ENCODE assay signal across 8 cellular contexts in genomic region chr9:5628530-5629311, GRCh38. TPM values are rescaled to one million over a fixed set of nuclear protein-coding genes. Genes with fewer than 3 reads are reported as not detected.
DNase-seq lines count a peak whose midpoint lies in the region; ATAC-seq, FAIRE-seq and TF ChIP-seq lines count a peak whose summit lies in the region.

RIC1 (plus strand) TSS chr9:5629107; CDS start chr9:5629310, 203 bp downstream.

- 0 to 1% (median 0%) methylated on average over 16 to 84 of the region's 84 CpGs; no CpG with 5 or more reads in 1 of the 4 donors for WGBS in adrenal gland, 4 donors
- WGBS in heart left ventricle, 4 donors, result 0 to 1% (median 0%) methylated on average over 19 to 84 of the region's 84 CpGs
- WGBS in transverse colon (ENCODE audit: low coverage in 1 of 2), 2 donors, result 0% methylated on average over 55 of the region's 84 CpGs; no CpG with 5 or more reads in 1 of the 2 donors

- peak; percentile 70 for ATAC-seq in HG02759 (IDR thresholded peaks at IDR 0.05; ENCODE audit: unreplicated experiment)
- peak; percentile 87 to 97 (median 96) for ATAC-seq in heart left ventricle

- H3K9me3 ChIP-seq in adrenal gland (replicated peaks in 1 of 3) (no peaks in the 10 kb centered on the region), heart left ventricle (no peaks in the 10 kb centered on the region), transverse colon (no peaks in the 10 kb centered on the region)

- in situ Hi-C loops in transverse colon (cut with MboI; ENCODE audit: low pct_ligation_motif_present in 1 of 4, low pct_unique_long_range_greater_than_20kb in 1 of 4, low sequenced_read_pairs in 3 of 4), result no loop called here

- intact Hi-C loops in adrenal gland (cut with DNase I), result no loop called here
- intact Hi-C loops in heart left ventricle (cut with DNase I), result loop anchor here in 2 of 10 donors (2.0 to 5.0 kb wide), 3 partner anchors 202 to 1054 kb away; partner anchors contain the start of gene RANBP6 (in 1 of the 2)
- intact Hi-C loops in transverse colon (cut with DNase I; ENCODE audit: low total_unique reads), result loop anchor here (2.0 to 5.0 kb wide), 2 partner anchors 204 to 1244 kb away; partner anchors contain the start of gene ERMP1

- TF ChIP-seq POLR2A in GM12891 (IDR thresholded peaks at IDR 0.05; ENCODE audit: low read depth, low read length) (peak; percentile 90), adrenal gland (IDR thresholded peaks at IDR 0.05) (peak; percentile 82 to 92), heart left ventricle (IDR thresholded peaks at IDR 0.05) (peak; percentile 87 to 98), transverse colon (IDR thresholded peaks at IDR 0.05) (peak; percentile 93)

- TF ChIP-seq EP300 in transverse colon (IDR thresholded peaks at IDR 0.05; ENCODE audit: low read depth), result no peak

- TF ChIP-seq CTCF in adrenal gland (IDR thresholded peaks at IDR 0.05) (peak in 1 of 6 experiments; percentile 40), heart left ventricle (IDR thresholded peaks at IDR 0.05) (peak in 6 of 12 donors; percentile 8 to 24 (median 20)), transverse colon (IDR thresholded peaks at IDR 0.05) (peak in 2 of 5 experiments; percentile 15 to 21)

- H3K27me3 ChIP-seq in adrenal gland (no peaks in the 10 kb centered on the region), heart left ventricle (no peaks in the 10 kb centered on the region), transverse colon (no peaks in the 10 kb centered on the region)

- H3K27ac ChIP-seq in adrenal gland (peak within 1 kb of the TSS; percentile 85 to 98 (median 92)), heart left ventricle (peak within 1 kb of the TSS; percentile 87 to 99 (median 96)), transverse colon (peak within 1 kb of the TSS; percentile 97 to 100 (median 99))

- H3K4me1 ChIP-seq in adrenal gland (replicated peaks in 1 of 2) (peaks cover 14 to 51% of the 10 kb centered on the region in 2 donors), heart left ventricle (peaks cover 0 to 79% (median 33%) of the 10 kb centered on the region in 12 donors), transverse colon (peaks cover 22 to 53% (median 43%) of the 10 kb centered on the region in 4 donors)

- no peaks in the 10 kb centered on the region for H3K36me3 ChIP-seq in adrenal gland (replicated peaks in 1 of 2)
- H3K36me3 ChIP-seq in heart left ventricle, result no peaks in the 10 kb centered on the region
- no peaks in the 10 kb centered on the region for H3K36me3 ChIP-seq in transverse colon

- peak within 1 kb of the TSS; percentile 64 to 97 (median 82) for H3K4me3 ChIP-seq in adrenal gland
- H3K4me3 ChIP-seq in heart left ventricle, result peak within 1 kb of the TSS; percentile 66 to 98 (median 94)
- H3K4me3 ChIP-seq in transverse colon, result peak within 1 kb of the TSS; percentile 96 to 99 (median 98)

- peak; percentile 77 for DNase-seq in GM12891 (ENCODE audit: insufficient read length, low spot score)
- peak; percentile 84 to 89 (median 85) for DNase-seq in NCI-H1417 (lab: John Stamatoyannopoulos, UW)
- peak; percentile 77 to 96 (median 84) for DNase-seq in T-helper 1 cell
- peak; percentile 90 to 95 (median 93) for DNase-seq in adrenal gland
- DNase-seq in heart left ventricle, result peak; percentile 93 to 95 (median 93)
- peak; percentile 92 for DNase-seq in pons (ENCODE audit: low spot score)
- DNase-seq in transverse colon, result peak; percentile 94

- FAIRE-seq in GM12891 (lab: Jason Lieb, UNC), result peak; percentile 98

TF ChIP-seq in GM12891, 5 proteins besides CTCF, POLR2A, EP300 and RAD21:
- TF ChIP-seq POU2F2 (IDR thresholded peaks at IDR 0.05; ENCODE audit: low read depth, low read length) (peak; percentile 49; the same call in 1 of the 2 replicates), TAF1 (IDR thresholded peaks at IDR 0.05; ENCODE audit: low read depth, low read length) (peak; percentile 86), PAX5 (IDR thresholded peaks at IDR 0.05; ENCODE audit: insufficient read depth, low read length, severe bottlenecking) (no peak), SPI1 (IDR thresholded peaks at IDR 0.05; ENCODE audit: low read depth, low read length) (no peak), POLR2AphosphoS5 (IDR thresholded peaks at IDR 0.05; ENCODE audit: low read depth, low read length) (peak; percentile 91)

RNA-seq across cellular contexts. Expression of gene RIC1, which starts in this region (rescaled TPM):
- polyA plus RNA-seq in GM12891 (2012; ENCODE audit: low read depth, missing spikeins), result 13.3 TPM
- total RNA-seq in adrenal gland, result 10 to 100 TPM; 15.4 to 33.1 (median 18.6) TPM
- 10 to 100 TPM in 1 of 3 donors, 1 to 10 TPM in 2; 3.6 to 11.3 (median 3.8) TPM for polyA plus RNA-seq in adrenal gland
- 10 to 100 TPM in 4 of 9 donors, 1 to 10 TPM in 5; 7.0 to 14.4 (median 9.7) TPM for total RNA-seq in heart left ventricle
- polyA plus RNA-seq in heart left ventricle, result 1 to 10 TPM; 2.4 to 7.8 TPM
- total RNA-seq in transverse colon, result 10 to 100 TPM; 22.5 to 93.9 (median 42.8) TPM

Comparison
In these comparisons a context has a peak if more than half of its experiments do, and no peak if none do; other contexts are left out.
1. Peak in every context shown above with its lines: DNase-seq, ATAC-seq, H3K4me3 ChIP-seq and H3K27ac ChIP-seq.